ENCODE assay signal across 21 cellular contexts in genomic region chr13:113080901-113081521, GRCh38. TPM values are rescaled to one million over a fixed set of nuclear protein-coding genes. Genes with fewer than 3 reads are reported as not detected.
DNase-seq lines count a peak whose midpoint lies in the region; ATAC-seq and TF ChIP-seq lines count a peak whose summit lies in the region.
"Had no signal": no experiment of that assay in that cellular context is flagged by ENCODE, and none has a peak within 500 bp of the region (broad histone marks: within the 10 kb centered on the region; RNA-seq: fewer than 3 reads in every experiment).

No MANE protein-coding gene starts in this region.

- H3K4me1 Mint-ChIP-seq in glutamatergic neuron (ENCODE audit: low read depth, unreplicated experiment) = peaks cover 19% of the 10 kb centered on the region

- no peak overlapping the region for H3K27ac Mint-ChIP-seq in glutamatergic neuron (ENCODE audit: unreplicated experiment)

- H3K9me3 ChIP-seq in left ventricle myocardium inferior (replicated peaks) (no peaks in the 10 kb centered on the region), Panc1 (ENCODE audit: control insufficient read depth, insufficient read depth, low read depth, low read length) (no peaks in the 10 kb centered on the region), spleen (no peaks in the 10 kb centered on the region)

- WGBS in spleen, 5 donors = 80 to 92% (median 89%) methylated on average over 16 to 25 of the region's 25 CpGs

- ATAC-seq in Right ventricle myocardium inferior (no peak), Panc1 (0 out of 2 replicates have a peak, but pooled peaks have one; percentile 36), GM21576 (IDR thresholded peaks at IDR 0.05; ENCODE audit: unreplicated experiment) (no peak)
- ATAC-seq: SK-N-SH treated with all-trans-retinoic acid at 6 μM for 48 hours had no signal

- H3K4me1 ChIP-seq in left ventricle myocardium inferior = peaks cover 21% of the 10 kb centered on the region
- no peaks in the 10 kb centered on the region for H3K4me1 ChIP-seq in Panc1 (ENCODE audit: control insufficient read depth, insufficient read depth, low read length)
- H3K4me1 ChIP-seq in spleen = peaks cover 0 to 14% (median 3%) of the 10 kb centered on the region in 6 donors

- H3K36me3 ChIP-seq in left ventricle myocardium inferior (peaks cover 63% of the 10 kb centered on the region), Panc1 (ENCODE audit: control insufficient read depth, insufficient read depth, low read length) (no peaks in the 10 kb centered on the region), spleen (peaks cover 0 to 17% (median 0%) of the 10 kb centered on the region in 6 donors)

- CTCF ChIA-PET in Panc1 (lab: Charles Lee) = no interaction called here

- no peak overlapping the region for H3K27ac ChIP-seq in left ventricle myocardium inferior (replicated peaks)
- H3K27ac ChIP-seq in Panc1 (ENCODE audit: low read length) = no peak overlapping the region
- no peak overlapping the region for H3K27ac ChIP-seq in spleen

- peaks cover 3% of the 10 kb centered on the region for H3K9me3 Mint-ChIP-seq in glutamatergic neuron (ENCODE audit: unreplicated experiment)

- in situ Hi-C loops in Panc1 (cut with HindIII; ENCODE audit: low pct_unique_long_range_greater_than_20kb, low sequenced_read_pairs) = no loop called here

- no peak overlapping the region for H3K4me3 ChIP-seq in left ventricle myocardium inferior
- H3K4me3 ChIP-seq in Panc1 (ENCODE audit: low read depth in 2 of 2, low read length in 2 of 2) = no peak overlapping the region
- H3K4me3 ChIP-seq in spleen = no peak overlapping the region

- POLR2A ChIA-PET in Panc1 (lab: Charles Lee) = no interaction called here

- DNase-seq in Right ventricle myocardium inferior (ENCODE audit: missing footprints) (peak; percentile 48), left ventricle myocardium inferior (no peak), Panc1 (ENCODE audit: low read depth, low spot score) (no peak), glutamatergic neuron (peak; percentile 43), spleen (peak; percentile 67), mesenteric fat pad (ENCODE audit: low spot score) (no peak)
- DNase-seq in stimulated activated naive CD4-positive, alpha-beta T cell (lab: John Stamatoyannopoulos, UW) = no peak
- DNase-seq: 8988T, ACHN, Calu3, DMS79 treated with DMSO at 0.1 percent for 48 hours, GF-D8, IMR-90, NCI-H1092, NCI-H1417 treated with DMSO at 0.1 percent for 48 hours, NCI-H1694 treated with DMSO at 0.1 percent for 48 hours, NCI-H2081, NCI-H2227 treated with DMSO at 0.1 percent for 48 hours, NCI-H526 treated with DMSO at 0.1 percent for 48 hours had no signal

- H3K36me3 Mint-ChIP-seq in glutamatergic neuron (ENCODE audit: unreplicated experiment) = peaks cover 5% of the 10 kb centered on the region

- H3K27me3 ChIP-seq in left ventricle myocardium inferior (ENCODE audit: low read depth) (no peaks in the 10 kb centered on the region), Panc1 (ENCODE audit: control insufficient read depth, insufficient read depth, low read length) (no peaks in the 10 kb centered on the region), spleen (replicated peaks in 1 of 7) (no peaks in the 10 kb centered on the region)

- intact Hi-C loops in Right ventricle myocardium inferior (cut with DNase I) = no loop called here
- intact Hi-C loops in left ventricle myocardium inferior (cut with micrococcal nuclease) = no loop called here
- intact Hi-C loops in Panc1 (cut with micrococcal nuclease; ENCODE audit: unreplicated experiment) = no loop called here
- intact Hi-C loops in spleen (cut with DNase I; ENCODE audit: low total_unique reads) = no loop called here

- TF ChIP-seq CTCF in left ventricle myocardium inferior (IDR thresholded peaks at IDR 0.05; ENCODE audit: borderline replicate concordance) (no peak), Panc1 (IDR thresholded peaks at IDR 0.05) (no peak), glutamatergic neuron (IDR thresholded peaks at IDR 0.05; ENCODE audit: partially characterized antibody, unreplicated experiment) (no peak), spleen (IDR thresholded peaks at IDR 0.05 in 8 of 11, conservative IDR thresholded peaks at IDR 0.05 in 3 of 11) (no peak)

- no peak for TF ChIP-seq POLR2A in spleen (IDR thresholded peaks at IDR 0.05)

- no TSS peak for BruUV-seq in Panc1 (replicated peaks; lab: Mats Ljungman, UMichigan)

- H3K27me3 Mint-ChIP-seq in glutamatergic neuron (ENCODE audit: unreplicated experiment) = peaks cover 11% of the 10 kb centered on the region

- no peak overlapping the region for H3K4me3 Mint-ChIP-seq in glutamatergic neuron (ENCODE audit: unreplicated experiment)

RNA-seq across cellular contexts. Expression of gene F7, which starts 24.6 kb away (rescaled TPM):
- total RNA-seq in Right ventricle myocardium inferior = not detected
- total RNA-seq in left ventricle myocardium inferior = not detected
- not detected for total RNA-seq in Panc1 (2021; ENCODE audit: unreplicated experiment)
- not detected for polyA plus RNA-seq in Panc1 (2012; ENCODE audit: insufficient read length)
- total RNA-seq in glutamatergic neuron (ENCODE audit: unreplicated experiment) = not detected
- total RNA-seq in spleen = not detected
- polyA plus RNA-seq in spleen = under 1 TPM in 1 of 3 donors, not detected in 2; 0.03 TPM
- 0.35 TPM for total RNA-seq in mesenteric fat pad
- total RNA-seq: Calu3 had no signal

RNA-seq across cellular contexts. Expression of gene F10, which starts 41.6 kb away (rescaled TPM):
- total RNA-seq in Right ventricle myocardium inferior (5.2 TPM), left ventricle myocardium inferior (3.5 TPM), Panc1 (2021; ENCODE audit: unreplicated experiment) (0.18 TPM), glutamatergic neuron (ENCODE audit: unreplicated experiment) (0.74 TPM), spleen (1 to 10 TPM; 1.6 to 6.4 (median 3.0) TPM), mesenteric fat pad (6.6 TPM)
- 0.61 TPM for polyA plus RNA-seq in Panc1 (2012; ENCODE audit: insufficient read length)
- 1 to 10 TPM; 1.8 to 4.2 (median 2.0) TPM for polyA plus RNA-seq in spleen
- total RNA-seq: Calu3 had no signal

Comparison
In these comparisons a context has a peak if more than half of its experiments do, and no peak if none do; other contexts are left out.
1. DNase-seq: peak in Right ventricle myocardium inferior (single experiment), glutamatergic neuron (single experiment) and spleen (single experiment); none in left ventricle myocardium inferior (single experiment), Panc1 (single experiment), mesenteric fat pad (single experiment) and stimulated activated naive CD4-positive, alpha-beta T cell (0 of 6).